8 cellular contexts compared by ENCODE assay signal in the genomic region with DNA sequence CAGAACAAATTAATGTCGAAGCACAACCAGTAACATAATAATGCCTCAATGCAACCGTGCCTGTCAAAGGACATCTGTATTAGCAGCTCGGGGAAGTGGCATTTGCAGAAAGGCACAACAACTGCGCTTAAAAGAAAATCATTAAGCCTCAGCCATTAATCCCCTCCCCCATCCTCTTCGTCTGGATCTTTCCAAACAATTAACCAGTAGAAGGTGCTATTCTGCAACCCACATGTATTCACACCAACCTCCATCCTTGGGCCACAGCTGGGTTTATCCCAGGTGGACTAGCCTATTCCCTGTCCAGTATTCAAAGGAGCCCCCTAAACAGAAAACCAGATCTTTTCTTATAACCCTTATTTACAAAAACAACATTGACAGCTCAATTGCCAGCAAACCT. TPM values are rescaled to one million over a fixed set of nuclear protein-coding genes. Genes with fewer than 3 reads are reported as not detected.
A peak's percentile ranks its signal among the peaks of the same experiment; 100 is the strongest.
DNase-seq lines count a peak whose midpoint lies in the region; ATAC-seq, FAIRE-seq and TF ChIP-seq lines count a peak whose summit lies in the region.

No MANE protein-coding gene starts in this region.

- no peak; a peak in 2 of 5 replicates for TF ChIP-seq RAD21 in A549 (conservative IDR thresholded peaks at IDR 0.05 in 1 of 2, IDR thresholded peaks at IDR 0.05 in 1 of 2)

- H3K9me3 ChIP-seq in A549 (no peaks in the 10 kb centered on the region), lower lobe of right lung (no peaks in the 10 kb centered on the region)

- no peak for FAIRE-seq in A549 (lab: Jason Lieb, UNC)

- ATAC-seq in A549 (no peak), activated B cell treated with CpG ODN at 0.5 μM for 24 hours (ENCODE audit: low read depth) (no peak), lower lobe of right lung (no peak), GM19351 (IDR thresholded peaks at IDR 0.05; ENCODE audit: unreplicated experiment) (no peak), GM18870 (IDR thresholded peaks at IDR 0.05; ENCODE audit: unreplicated experiment) (no peak)

- intact Hi-C loops in activated B cell treated with CpG ODN at 0.5 μM for 24 hours (cut with micrococcal nuclease), result loop anchor here (5.0 kb wide), 2 partner anchors 62 to 113 kb away; a partner anchor contains a TSS
- intact Hi-C loops in lower lobe of right lung (cut with DNase I), result no loop called here

- POLR2A ChIA-PET in A549 (lab: Yijun Ruan, JAX) (no interaction called here), activated B cell treated with CpG ODN at 0.5 μM for 24 hours (lab: Charles Lee) (interaction anchor here (0.8 to 1.1 kb wide), 3 partner anchors 34 to 253 kb away, joined by 3 to 6 read pairs (median 4); no protein-coding TSS in a partner anchor)

- no peaks in the 10 kb centered on the region for H3K27me3 ChIP-seq in lower lobe of right lung (ENCODE audit: low read depth)

- H3K27ac ChIP-seq in A549 (0 out of 6 replicates have a peak overlapping the region, but pooled peaks of 1 of the 2 experiments have one; percentile 99), lower lobe of right lung (peak overlapping the region; percentile 28)

- TF ChIP-seq CTCF in A549 (IDR thresholded peaks at IDR 0.05) (peak; percentile 27; the same call in 2 of the 3 replicates), GM12872 (IDR thresholded peaks at IDR 0.05; ENCODE audit: insufficient read depth, low read depth, low read length) (peak; percentile 30; the same call in 1 of the 3 replicates), activated B cell treated with CpG ODN at 0.5 μM for 24 hours (IDR thresholded peaks at IDR 0.05) (no peak), lower lobe of right lung (IDR thresholded peaks at IDR 0.05) (no peak)

- H3K4me1 ChIP-seq in A549 (peaks cover 33% of the 10 kb centered on the region), lower lobe of right lung (peaks cover 43% of the 10 kb centered on the region)

- TF ChIP-seq POLR2A in A549 (IDR thresholded peaks at IDR 0.05; ENCODE audit: low read length), result no peak

- TF ChIP-seq EP300 in A549 (IDR thresholded peaks at IDR 0.05), result no peak

- H3K4me3 Mint-ChIP-seq in activated B cell treated with CpG ODN at 0.5 μM for 24 hours, result peak overlapping the region; percentile 59

- H3K4me1 Mint-ChIP-seq in activated B cell treated with CpG ODN at 0.5 μM for 24 hours, result peaks cover 46% of the 10 kb centered on the region

- CTCF ChIA-PET in A549 (lab: Yijun Ruan, JAX), result interaction anchor here (0.9 to 1.7 kb wide), 3 partner anchors 20 to 34 kb away, joined by 3 to 7 read pairs (median 4); no protein-coding TSS in a partner anchor
- CTCF ChIA-PET in activated B cell treated with CpG ODN at 0.5 μM for 24 hours (lab: Charles Lee), result interaction anchor here (1.2 to 2.1 kb wide), 3 partner anchors 34 to 88 kb away, joined by 3 to 15 read pairs (median 4); no protein-coding TSS in a partner anchor

- H3K36me3 ChIP-seq in lower lobe of right lung, result no peaks in the 10 kb centered on the region

- no peak for DNase-seq in A549 (ENCODE audit: low read depth in 1 of 2, low spot score in 1 of 2)
- DNase-seq in activated B cell treated with CpG ODN at 0.5 μM for 24 hours, result no peak
- DNase-seq in lower lobe of right lung, result no peak
- no peak for DNase-seq in NCI-H2081 treated with DMSO at 0.1 percent for 48 hours (lab: John Stamatoyannopoulos, UW)
- no peak for DNase-seq in HuH-7.5 (ENCODE audit: low spot score)

- H3K9me3 Mint-ChIP-seq in activated B cell treated with CpG ODN at 0.5 μM for 24 hours, result no peaks in the 10 kb centered on the region

- H3K27me3 Mint-ChIP-seq in activated B cell treated with CpG ODN at 0.5 μM for 24 hours, result no peaks in the 10 kb centered on the region

- peaks cover 9% of the 10 kb centered on the region for H3K36me3 Mint-ChIP-seq in activated B cell treated with CpG ODN at 0.5 μM for 24 hours (ENCODE audit: low read depth)

- 52% methylated on average over 5 of the region's 5 CpGs for WGBS in A549 (ENCODE audit: missing lambda C conversion rate)

- H3K4me2 ChIP-seq in A549, result peak overlapping the region; percentile 100

- H3K4me3 ChIP-seq in A549 (no peak overlapping the region), lower lobe of right lung (no peak overlapping the region)

- peak overlapping the region; percentile 50 for H3K27ac Mint-ChIP-seq in activated B cell treated with CpG ODN at 0.5 μM for 24 hours

TF ChIP-seq in A549, 52 proteins besides CTCF, POLR2A, EP300 and RAD21:
- TF ChIP-seq, protein P1, sequence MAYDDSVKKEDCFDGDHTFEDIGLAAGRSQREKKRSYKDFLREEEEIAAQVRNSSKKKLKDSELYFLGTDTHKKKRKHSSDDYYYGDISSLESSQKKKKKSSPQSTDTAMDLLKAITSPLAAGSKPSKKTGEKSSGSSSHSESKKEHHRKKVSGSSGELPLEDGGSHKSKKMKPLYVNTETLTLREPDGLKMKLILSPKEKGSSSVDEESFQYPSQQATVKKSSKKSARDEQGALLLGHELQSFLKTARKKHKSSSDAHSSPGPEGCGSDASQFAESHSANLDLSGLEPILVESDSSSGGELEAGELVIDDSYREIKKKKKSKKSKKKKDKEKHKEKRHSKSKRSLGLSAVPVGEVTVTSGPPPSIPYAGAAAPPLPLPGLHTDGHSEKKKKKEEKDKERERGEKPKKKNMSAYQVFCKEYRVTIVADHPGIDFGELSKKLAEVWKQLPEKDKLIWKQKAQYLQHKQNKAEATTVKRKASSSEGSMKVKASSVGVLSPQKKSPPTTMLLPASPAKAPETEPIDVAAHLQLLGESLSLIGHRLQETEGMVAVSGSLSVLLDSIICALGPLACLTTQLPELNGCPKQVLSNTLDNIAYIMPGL (CRISPR knock-in tag; IDR thresholded peaks at IDR 0.05; ENCODE audit: borderline replicate concordance), result no peak
- TF ChIP-seq MYC (IDR thresholded peaks at IDR 0.05; ENCODE audit: borderline replicate concordance, low read length) (no peak), HDAC2 (IDR thresholded peaks at IDR 0.05) (no peak), FOSB (CRISPR knock-in tag; IDR thresholded peaks at IDR 0.05) (no peak), EHF (CRISPR knock-in tag; IDR thresholded peaks at IDR 0.05) (no peak), GATA3 (IDR thresholded peaks at IDR 0.05; ENCODE audit: borderline replicate concordance) (no peak), TP53 (CRISPR knock-in tag; IDR thresholded peaks at IDR 0.05) (no peak), FOXS1 (CRISPR knock-in tag; IDR thresholded peaks at IDR 0.05) (no peak), HEYL (CRISPR knock-in tag; IDR thresholded peaks at IDR 0.05) (no peak), CHD2 (IDR thresholded peaks at IDR 0.05; ENCODE audit: low read length, partially characterized antibody) (no peak), ZSCAN20 (CRISPR knock-in tag; IDR thresholded peaks at IDR 0.05) (no peak), NFE2L2 (conservative IDR thresholded peaks at IDR 0.05; ENCODE audit: low read length) (no peak), MAFK (IDR thresholded peaks at IDR 0.05; ENCODE audit: partially characterized antibody) (no peak), CBX2 (IDR thresholded peaks at IDR 0.05; ENCODE audit: borderline replicate concordance, low read depth) (no peak), CEBPB (IDR thresholded peaks at IDR 0.05) (no peak)
- TF ChIP-seq, protein P2, sequence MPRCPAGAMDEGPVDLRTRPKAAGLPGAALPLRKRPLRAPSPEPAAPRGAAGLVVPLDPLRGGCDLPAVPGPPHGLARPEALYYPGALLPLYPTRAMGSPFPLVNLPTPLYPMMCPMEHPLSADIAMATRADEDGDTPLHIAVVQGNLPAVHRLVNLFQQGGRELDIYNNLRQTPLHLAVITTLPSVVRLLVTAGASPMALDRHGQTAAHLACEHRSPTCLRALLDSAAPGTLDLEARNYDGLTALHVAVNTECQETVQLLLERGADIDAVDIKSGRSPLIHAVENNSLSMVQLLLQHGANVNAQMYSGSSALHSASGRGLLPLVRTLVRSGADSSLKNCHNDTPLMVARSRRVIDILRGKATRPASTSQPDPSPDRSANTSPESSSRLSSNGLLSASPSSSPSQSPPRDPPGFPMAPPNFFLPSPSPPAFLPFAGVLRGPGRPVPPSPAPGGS (IDR thresholded peaks at IDR 0.05), result no peak
- TF ChIP-seq, protein P3, sequence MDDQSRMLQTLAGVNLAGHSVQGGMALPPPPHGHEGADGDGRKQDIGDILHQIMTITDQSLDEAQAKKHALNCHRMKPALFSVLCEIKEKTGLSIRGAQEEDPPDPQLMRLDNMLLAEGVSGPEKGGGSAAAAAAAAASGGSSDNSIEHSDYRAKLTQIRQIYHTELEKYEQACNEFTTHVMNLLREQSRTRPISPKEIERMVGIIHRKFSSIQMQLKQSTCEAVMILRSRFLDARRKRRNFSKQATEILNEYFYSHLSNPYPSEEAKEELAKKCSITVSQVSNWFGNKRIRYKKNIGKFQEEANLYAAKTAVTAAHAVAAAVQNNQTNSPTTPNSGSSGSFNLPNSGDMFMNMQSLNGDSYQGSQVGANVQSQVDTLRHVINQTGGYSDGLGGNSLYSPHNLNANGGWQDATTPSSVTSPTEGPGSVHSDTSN (IDR thresholded peaks at IDR 0.05), result no peak
- TF ChIP-seq, protein P4, sequence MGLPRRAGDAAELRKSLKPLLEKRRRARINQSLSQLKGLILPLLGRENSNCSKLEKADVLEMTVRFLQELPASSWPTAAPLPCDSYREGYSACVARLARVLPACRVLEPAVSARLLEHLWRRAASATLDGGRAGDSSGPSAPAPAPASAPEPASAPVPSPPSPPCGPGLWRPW (IDR thresholded peaks at IDR 0.05), result no peak

RNA-seq across cellular contexts. Expression of a gene that starts 2.6 kb away (rescaled TPM):
- polyA plus RNA-seq in A549 (2011; rRNA removed) (12.6 and 36.8 TPM in 2 replicates), A549 (2017; fragmentation: RNase III; extraction: RNeasy Plus Mini Kit Qiagen cat#74134 plus additional on column Dnase treatment) (22.0 to 28.6 TPM (median 27.9 TPM) in 3 replicates)
- 8.3 and 8.5 TPM in 2 replicates for polyA plus RNA-seq in A549 (2012; cell fraction: cytosol; rRNA removed)
- 10.2 and 20.1 TPM in 2 replicates for polyA plus RNA-seq in A549 (2012; cell fraction: nucleus; rRNA removed)
- 74.2 and 81.5 TPM in 2 replicates for polyA minus RNA-seq in A549 (2011; rRNA and poly(A)+ RNA removed)
- total RNA-seq in activated B cell treated with CpG ODN at 0.5 μM for 24 hours (90.5 and 98.8 TPM in 2 replicates), lower lobe of right lung (88.5 TPM)

Comparison
In these comparisons a context has a peak if more than half of its experiments do, and no peak if none do; other contexts are left out.
1. CTCF ChIP-seq: peak in A549 (single experiment) and GM12872 (single experiment); none in activated B cell treated with CpG ODN at 0.5 μM for 24 hours (single experiment) and lower lobe of right lung (single experiment).